ENCODE assay signal across 7 cellular contexts in the genomic region with DNA sequence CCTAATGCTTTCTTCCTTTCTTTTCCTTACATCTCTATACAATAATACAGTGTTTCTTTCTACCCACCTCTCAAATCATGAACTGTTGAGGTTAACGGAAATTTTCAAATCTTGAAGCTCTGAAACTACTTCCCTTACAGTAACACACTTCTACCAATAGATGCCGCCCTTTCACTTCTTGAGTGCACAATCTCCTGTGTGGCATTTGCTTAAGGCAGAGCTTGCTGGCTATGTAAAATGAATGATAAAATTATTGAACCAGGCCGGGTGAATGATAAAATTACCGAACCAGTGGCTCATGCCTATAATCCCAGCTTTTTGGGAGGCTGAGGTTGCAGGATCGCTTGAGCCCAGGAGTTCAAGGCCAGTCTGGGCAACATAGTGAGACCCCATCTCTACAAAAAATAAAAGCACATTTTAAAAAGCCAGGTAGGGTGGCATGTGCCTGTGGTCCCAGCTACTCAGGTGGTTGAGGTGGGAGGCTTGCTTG. TPM values are rescaled to one million over a fixed set of nuclear protein-coding genes. Genes with fewer than 3 reads are reported as not detected.
DNase-seq lines count a peak whose midpoint lies in the region; ATAC-seq, FAIRE-seq and TF ChIP-seq lines count a peak whose summit lies in the region.

No MANE protein-coding gene starts in this region.

- H3K4me3 Mint-ChIP-seq in activated T-helper 1 cell treated with anti-CD3 and anti-CD28 coated beads, Interleukin-12 subunit alpha, Interleukin-12 subunit beta, Interleukin-2, Interleukin-4 antibody, amounts not matched to agents 30 ng/mL and 10 ng/mL and 1 ng/mL, durations not matched to agents 14 hours and 24 hours and 36 hours: no peak overlapping the region

- WGBS in pancreas, 2 donors: 13 to 14% methylated on average over 5 of the region's 5 CpGs

- no peak overlapping the region for H2AFZ ChIP-seq in DND-41 (ENCODE audit: low read depth, low read length)

- peak; percentile 92 for FAIRE-seq in pancreas (lab: Jason Lieb, UNC)

- H3K36me3 ChIP-seq in DND-41 (ENCODE audit: insufficient read depth, low read length) (peaks cover 27% of the 10 kb centered on the region), pancreas (no peaks in the 10 kb centered on the region)

- H3K4me3 ChIP-seq in DND-41 (ENCODE audit: low read depth in 1 of 2, low read length in 2 of 2): no peak overlapping the region
- H3K4me3 ChIP-seq in pancreas: no peak overlapping the region

- TF ChIP-seq CTCF in DND-41 (IDR thresholded peaks at IDR 0.05; ENCODE audit: borderline replicate concordance, extremely low read depth, low read length, poor library complexity, severe bottlenecking) (peak; percentile 95), pancreas (IDR thresholded peaks at IDR 0.05) (peak; percentile 59 to 80 (median 74))

- H3K9me3 ChIP-seq in DND-41 (ENCODE audit: insufficient read depth, low read length, severe bottlenecking) (no peaks in the 10 kb centered on the region), pancreas (no peaks in the 10 kb centered on the region)

- DNase-seq in DND-41: peak; percentile 49
- DNase-seq in NCI-H82 (lab: John Stamatoyannopoulos, UW): peak; percentile 83
- DNase-seq in activated T-helper 1 cell treated with anti-CD3 and anti-CD28 coated beads, Interleukin-12 subunit alpha, Interleukin-12 subunit beta, Interleukin-2, Interleukin-4 antibody, amounts not matched to agents 30 ng/mL and 10 ng/mL and 1 ng/mL, durations not matched to agents 14 hours and 24 hours and 36 hours (ENCODE audit: low spot score): peak; percentile 21
- DNase-seq in foreskin melanocyte: peak; percentile 68
- peak in 3 of 6 donors; percentile 5 to 40 (median 25) for DNase-seq in pancreas

- intact Hi-C loops in activated T-helper 1 cell treated with anti-CD3 and anti-CD28 coated beads, Interleukin-12 subunit alpha, Interleukin-12 subunit beta, Interleukin-2, Interleukin-4 antibody, amounts not matched to agents 30 ng/mL and 10 ng/mL and 1 ng/mL, durations not matched to agents 14 hours and 24 hours and 36 hours (cut with micrococcal nuclease): loop anchor here (1.0 kb wide), 4 partner anchors 9 to 247 kb away; no protein-coding TSS in a partner anchor
- intact Hi-C loops in pancreas (cut with DNase I): no loop called here

- H3K27me3 ChIP-seq in DND-41 (ENCODE audit: insufficient read depth, low read length, poor library complexity): no peaks in the 10 kb centered on the region
- no peaks in the 10 kb centered on the region for H3K27me3 ChIP-seq in pancreas

- no peaks in the 10 kb centered on the region for H4K20me1 ChIP-seq in DND-41 (ENCODE audit: insufficient read depth, low read length)

- H3K4me1 Mint-ChIP-seq in activated T-helper 1 cell treated with anti-CD3 and anti-CD28 coated beads, Interleukin-12 subunit alpha, Interleukin-12 subunit beta, Interleukin-2, Interleukin-4 antibody, amounts not matched to agents 30 ng/mL and 10 ng/mL and 1 ng/mL, durations not matched to agents 14 hours and 24 hours and 36 hours (ENCODE audit: low read depth): peaks cover 49% of the 10 kb centered on the region

- no peak overlapping the region for H3K4me2 ChIP-seq in DND-41 (ENCODE audit: insufficient read depth, low read length)

- H3K9me3 Mint-ChIP-seq in activated T-helper 1 cell treated with anti-CD3 and anti-CD28 coated beads, Interleukin-12 subunit alpha, Interleukin-12 subunit beta, Interleukin-2, Interleukin-4 antibody, amounts not matched to agents 30 ng/mL and 10 ng/mL and 1 ng/mL, durations not matched to agents 14 hours and 24 hours and 36 hours: no peaks in the 10 kb centered on the region

- no peaks in the 10 kb centered on the region for H3K27me3 Mint-ChIP-seq in activated T-helper 1 cell treated with anti-CD3 and anti-CD28 coated beads, Interleukin-12 subunit alpha, Interleukin-12 subunit beta, Interleukin-2, Interleukin-4 antibody, amounts not matched to agents 30 ng/mL and 10 ng/mL and 1 ng/mL, durations not matched to agents 14 hours and 24 hours and 36 hours (ENCODE audit: insufficient read depth)

- peaks cover 3% of the 10 kb centered on the region for H3K4me1 ChIP-seq in DND-41 (ENCODE audit: insufficient read depth, low read length)
- peaks cover 0 to 10% (median 8%) of the 10 kb centered on the region in 3 donors for H3K4me1 ChIP-seq in pancreas

- H3K27ac Mint-ChIP-seq in activated T-helper 1 cell treated with anti-CD3 and anti-CD28 coated beads, Interleukin-12 subunit alpha, Interleukin-12 subunit beta, Interleukin-2, Interleukin-4 antibody, amounts not matched to agents 30 ng/mL and 10 ng/mL and 1 ng/mL, durations not matched to agents 14 hours and 24 hours and 36 hours: peak overlapping the region; percentile 58

- ATAC-seq in DND-41 (ENCODE audit: insufficient read depth, low read depth) (peak; percentile 93), HG02973 (IDR thresholded peaks at IDR 0.05; ENCODE audit: unreplicated experiment) (peak; percentile 46), pancreas (peak; percentile 67 to 96 (median 93)), HG02610 (IDR thresholded peaks at IDR 0.05; ENCODE audit: unreplicated experiment) (no peak)

- H3K27ac ChIP-seq in DND-41 (ENCODE audit: low read length) (peak overlapping the region; percentile 15; the same call in 1 of the 2 replicates), pancreas (no peak overlapping the region)

- H3K9ac ChIP-seq in DND-41 (ENCODE audit: low read depth, low read length): no peak overlapping the region

- H3K36me3 Mint-ChIP-seq in activated T-helper 1 cell treated with anti-CD3 and anti-CD28 coated beads, Interleukin-12 subunit alpha, Interleukin-12 subunit beta, Interleukin-2, Interleukin-4 antibody, amounts not matched to agents 30 ng/mL and 10 ng/mL and 1 ng/mL, durations not matched to agents 14 hours and 24 hours and 36 hours (ENCODE audit: low read depth): peaks cover 36% of the 10 kb centered on the region

- H3K79me2 ChIP-seq in DND-41 (ENCODE audit: insufficient read depth, low read length): peaks cover 3% of the 10 kb centered on the region

RNA-seq across cellular contexts. Expression of a gene that starts 56.8 kb away (rescaled TPM):
- total RNA-seq in activated T-helper 1 cell treated with anti-CD3 and anti-CD28 coated beads, Interleukin-12 subunit alpha, Interleukin-12 subunit beta, Interleukin-2, Interleukin-4 antibody, amounts not matched to agents 30 ng/mL and 10 ng/mL and 1 ng/mL, durations not matched to agents 14 hours and 24 hours and 36 hours: 0.49 and 0.51 TPM in 2 replicates
- total RNA-seq in pancreas: 1 to 10 TPM in 1 of 6 donors, under 1 TPM in 4, not detected in 1; 0.04 to 1.3 (median 0.16) TPM
- polyA plus RNA-seq in pancreas: under 1 TPM; 0.04 to 0.05 TPM
